Comparison of ENCODE assay signal across 8 cellular contexts in the genomic region with DNA sequence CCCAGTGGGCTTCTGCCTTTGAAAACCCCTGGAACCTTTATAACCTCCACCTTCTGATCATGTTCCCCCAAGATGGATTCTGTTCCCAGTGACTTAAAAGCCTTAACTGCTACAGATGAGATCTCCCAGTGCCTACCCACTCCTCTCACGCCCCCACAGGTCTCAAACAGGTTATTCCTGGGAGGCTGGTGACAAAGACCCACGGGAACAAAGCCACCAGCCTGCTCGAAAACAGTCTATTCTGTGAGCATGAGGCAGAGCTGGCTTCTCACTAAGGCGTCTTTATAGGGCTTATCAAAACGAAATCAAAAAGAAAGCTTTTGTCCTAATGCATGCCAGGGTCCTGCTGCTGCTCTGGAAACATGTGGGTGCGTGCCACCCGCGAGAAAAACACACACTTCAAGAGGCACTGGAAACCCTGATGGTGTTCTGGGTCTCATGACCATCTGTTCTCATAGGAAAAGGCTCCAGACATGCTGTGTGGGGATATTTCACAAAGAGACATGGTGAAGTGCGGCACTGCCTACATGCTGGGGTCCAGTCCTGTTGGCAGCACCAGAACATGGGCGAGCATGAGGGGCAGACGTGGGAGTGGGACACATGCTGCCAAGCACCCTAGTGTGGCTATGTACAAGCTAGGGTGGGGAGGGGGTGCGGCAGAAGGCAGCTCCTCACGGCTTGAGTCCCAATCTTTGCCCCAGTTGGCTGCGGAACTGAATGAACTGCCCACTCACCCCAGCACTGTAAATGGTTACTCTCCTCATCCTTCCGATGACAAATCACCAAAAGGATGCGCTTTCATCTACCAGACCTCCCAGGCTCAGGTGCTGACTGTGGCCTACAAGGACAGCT. TPM values are rescaled to one million over a fixed set of nuclear protein-coding genes. Genes with fewer than 3 reads are reported as not detected.
DNase-seq lines count a peak whose midpoint lies in the region; ATAC-seq, FAIRE-seq and TF ChIP-seq lines count a peak whose summit lies in the region.

No MANE protein-coding gene starts in this region.

- H3K9ac ChIP-seq in K562 (ENCODE audit: insufficient read depth in 1 of 2, low read depth in 2 of 2, low read length in 2 of 2): peak overlapping the region; percentile 53 to 79; a peak in 3 of 4 replicates

- H3K27ac Mint-ChIP-seq in stimulated activated naive CD8-positive, alpha-beta T cell treated with anti-CD3 and anti-CD28 coated beads, Interleukin-15, Interleukin-2, amounts not matched to agents 100 ng/mL and 50 ng/mL, for 24 hours: peak overlapping the region; percentile 88
- peak overlapping the region; percentile 85 for H3K27ac Mint-ChIP-seq in mesothelial cell of epicardium

- TSS peak; percentile 42 for BruUV-seq in K562 (replicated peaks; lab: Mats Ljungman, UMichigan)

- TF ChIP-seq EP300 in K562 (IDR thresholded peaks at IDR 0.05; ENCODE audit: low read length): no peak

- FAIRE-seq in K562 (lab: Jason Lieb, UNC): peak; percentile 6

- CTCF ChIA-PET in K562 (lab: Yijun Ruan, JAX; ENCODE audit: low intra/inter-chr PET ratio): no interaction called here

- peak overlapping the region; percentile 93; the same call in 1 of the 2 replicates for H3K4me3 ChIP-seq in K562

- H3K79me2 ChIP-seq in K562 (ENCODE audit: control insufficient read depth, insufficient read depth, low read length): peaks cover 75% of the 10 kb centered on the region

- H3K27ac ChIP-seq in K562 (ENCODE audit: extremely low read depth, low read depth, low read length): no peak overlapping the region

- no peak for TF ChIP-seq CTCF in K562 (IDR thresholded peaks at IDR 0.05 in 2 of 3, conservative IDR thresholded peaks at IDR 0.05 in 1 of 3; ENCODE audit: insufficient read depth in 2 of 3, low read depth in 1 of 3, low read length in 3 of 3)
- no peak for TF ChIP-seq CTCF in mesothelial cell of epicardium (IDR thresholded peaks at IDR 0.05; ENCODE audit: unreplicated experiment)

- DNase-seq in stimulated activated naive CD8-positive, alpha-beta T cell treated with anti-CD3 and anti-CD28 coated beads, Interleukin-15, Interleukin-2, amounts not matched to agents 100 U/mL and 50 U/mL, for 24 hours: no peak
- no peak for DNase-seq in K562 (ENCODE audit: extremely low read depth in 1 of 4, low spot score in 3 of 4)
- no peak for DNase-seq in mesothelial cell of epicardium (ENCODE audit: low spot score in 2 of 2, unreplicated experiment in 2 of 2)
- DNase-seq in medulla oblongata (ENCODE audit: extremely low spot score): no peak
- DNase-seq in SKM-1 (lab: John Stamatoyannopoulos, UW; ENCODE audit: unreplicated experiment): no peak

- peaks cover 73% of the 10 kb centered on the region for H3K4me1 Mint-ChIP-seq in stimulated activated naive CD8-positive, alpha-beta T cell treated with anti-CD3 and anti-CD28 coated beads, Interleukin-15, Interleukin-2, amounts not matched to agents 100 ng/mL and 50 ng/mL, for 24 hours (ENCODE audit: low read depth)
- peaks cover 38% of the 10 kb centered on the region for H3K4me1 Mint-ChIP-seq in mesothelial cell of epicardium

- no peaks in the 10 kb centered on the region for H3K27me3 ChIP-seq in K562 (ENCODE audit: control insufficient read depth in 2 of 2, insufficient read depth in 2 of 2, low read length in 2 of 2)

- H3K4me1 ChIP-seq in K562 (replicated peaks in 1 of 2; ENCODE audit: control insufficient read depth in 2 of 2, insufficient read depth in 2 of 2, low read length in 2 of 2): peaks cover 14 to 23% of the 10 kb centered on the region in 2 experiments; a peak in 4 of 5 replicates

- WGBS in K562 (ENCODE audit: insufficient coverage, low coverage, missing lambda C conversion rate): 73% methylated on average over 9 of the region's 16 CpGs

- H3K36me3 Mint-ChIP-seq in stimulated activated naive CD8-positive, alpha-beta T cell treated with anti-CD3 and anti-CD28 coated beads, Interleukin-15, Interleukin-2, amounts not matched to agents 100 ng/mL and 50 ng/mL, for 24 hours (ENCODE audit: low read depth): peaks cover 36% of the 10 kb centered on the region
- no peaks in the 10 kb centered on the region for H3K36me3 Mint-ChIP-seq in mesothelial cell of epicardium

- in situ Hi-C loops in K562 (cut with MboI): no loop called here

- H3K4me2 ChIP-seq in K562 (ENCODE audit: insufficient read depth, low read length): peak overlapping the region; percentile 90

- H3K4me3 Mint-ChIP-seq in stimulated activated naive CD8-positive, alpha-beta T cell treated with anti-CD3 and anti-CD28 coated beads, Interleukin-15, Interleukin-2, amounts not matched to agents 100 ng/mL and 50 ng/mL, for 24 hours: peak overlapping the region; percentile 95
- peak overlapping the region; percentile 82 for H3K4me3 Mint-ChIP-seq in mesothelial cell of epicardium

- no peaks in the 10 kb centered on the region; the same call in 1 of the 2 replicates for H3K9me3 ChIP-seq in K562 (replicated peaks; ENCODE audit: control insufficient read depth, insufficient read depth, low read depth, low read length)

- no peak for TF ChIP-seq POLR2A in K562 (conservative IDR thresholded peaks at IDR 0.05)

- peaks cover 4% of the 10 kb centered on the region for H3K9me1 ChIP-seq in K562 (ENCODE audit: control insufficient read depth, insufficient read depth, low read length)

- intact Hi-C loops in K562 (cut with micrococcal nuclease): loop anchor here (5.0 to 10.0 kb wide), 2 partner anchors 63 to 176 kb away; a partner anchor contains a TSS

- TF ChIP-seq RAD21 in K562 (CRISPR knock-in tag; conservative IDR thresholded peaks at IDR 0.05 in 1 of 2, IDR thresholded peaks at IDR 0.05 in 1 of 2): no peak

- H3K36me3 ChIP-seq in K562 (ENCODE audit: control insufficient read depth, insufficient read depth, low read length): peaks cover 42% of the 10 kb centered on the region; the same call in 2 of the 3 replicates

- H3K9me3 Mint-ChIP-seq in stimulated activated naive CD8-positive, alpha-beta T cell treated with anti-CD3 and anti-CD28 coated beads, Interleukin-15, Interleukin-2, amounts not matched to agents 100 ng/mL and 50 ng/mL, for 24 hours: no peaks in the 10 kb centered on the region
- H3K9me3 Mint-ChIP-seq in mesothelial cell of epicardium: no peaks in the 10 kb centered on the region

- no peak for ATAC-seq in stimulated activated naive CD8-positive, alpha-beta T cell treated with anti-CD3 and anti-CD28 coated beads, Interleukin-15, Interleukin-2, amounts not matched to agents 100 U/mL and 50 U/mL, for 24 hours
- ATAC-seq in K562 (no peak), GM19397 (IDR thresholded peaks at IDR 0.05; ENCODE audit: unreplicated experiment) (no peak), GM18519 (IDR thresholded peaks at IDR 0.05; ENCODE audit: low FRiP score, unreplicated experiment) (no peak)

- POLR2A ChIA-PET in K562 (lab: Yijun Ruan, JAX): interaction anchor here (0.6 to 1.6 kb wide), 9 partner anchors 9 to 387 kb away, joined by 3 to 10 read pairs (median 4); no protein-coding TSS in a partner anchor

- no peaks in the 10 kb centered on the region for H3K27me3 Mint-ChIP-seq in stimulated activated naive CD8-positive, alpha-beta T cell treated with anti-CD3 and anti-CD28 coated beads, Interleukin-15, Interleukin-2, amounts not matched to agents 100 ng/mL and 50 ng/mL, for 24 hours
- peaks cover 17% of the 10 kb centered on the region for H3K27me3 Mint-ChIP-seq in mesothelial cell of epicardium (ENCODE audit: low read depth)

- H2AFZ ChIP-seq in K562 (ENCODE audit: low read depth, low read length): no peak overlapping the region

- H4K20me1 ChIP-seq in K562 (replicated peaks; ENCODE audit: control insufficient read depth, insufficient read depth, low read length): peaks cover 29% of the 10 kb centered on the region

TF ChIP-seq in K562, 482 proteins besides CTCF, POLR2A, EP300 and RAD21:
- TF ChIP-seq EGR1 (conservative IDR thresholded peaks at IDR 0.05) (peak; percentile 34; the same call in 1 of the 2 replicates), RBFOX2 (IDR thresholded peaks at IDR 0.05; ENCODE audit: low read depth, low read length) (0 out of 2 replicates have a peak, but pooled peaks have one; percentile 49), BDP1 (IDR thresholded peaks at IDR 0.05; ENCODE audit: insufficient read depth, insufficient read length) (no peak)

RNA-seq across cellular contexts. Expression of a gene that starts 2.1 kb away (rescaled TPM):
- 49.2 and 57.2 TPM in 2 replicates for total RNA-seq in K562 (2011; cell fraction: chromatin; rRNA removed; ENCODE audit: low replicate concordance)
- total RNA-seq in K562 (2011; cell fraction: nucleolus; rRNA removed): 36.9 and 40.8 TPM in 2 replicates
- 62.6 and 96.7 TPM in 2 replicates for total RNA-seq in K562 (2011; cell fraction: nucleoplasm; rRNA removed)
- total RNA-seq in K562 (2014; rRNA removed) (48.8 and 78.3 TPM in 2 replicates), K562 (2014; rRNA removed; fragmentation: Illumina TruSeq; extraction: Trizol) (69.9 and 73.3 TPM in 2 replicates), K562 (2015; rRNA removed; fragmentation: Illumina TruSeq; extraction: Trizol) (86.0 and 89.6 TPM in 2 replicates), K562 (2021) (176 and 177 TPM in 2 replicates), mesothelial cell of epicardium (130 to 135 TPM (median 132 TPM) in 3 replicates)
- polyA plus RNA-seq in K562 (2011; rRNA removed) (368 and 488 TPM in 2 replicates), K562 (2014; fragmentation: Illumina TruSeq; extraction: Trizol) (451 and 502 TPM in 2 replicates), K562 (2014; fragmentation: Nextera tagmentation; extraction: Ambion mirVana) (10 to 100 TPM; 63.5 to 82.4 TPM), K562 (2014; rRNA removed) (193 and 223 TPM in 2 replicates)
- polyA plus RNA-seq in K562 (2011; cell fraction: cytosol; rRNA removed): 363 and 764 TPM in 2 replicates
- 155 and 276 TPM in 2 replicates for polyA plus RNA-seq in K562 (2011; cell fraction: nucleus; rRNA removed)
- 216 and 222 TPM in 2 replicates for polyA plus RNA-seq in K562 (2012)
- 152 and 189 TPM in 2 replicates for polyA minus RNA-seq in K562 (2011; rRNA and poly(A)+ RNA removed)
- 74.7 and 81.8 TPM in 2 replicates for polyA minus RNA-seq in K562 (2011; cell fraction: cytosol; rRNA and poly(A)+ RNA removed)
- 17.6 and 53.8 TPM in 2 replicates for polyA minus RNA-seq in K562 (2011; cell fraction: nucleus; rRNA and poly(A)+ RNA removed)
